ENCODE assay signal across 2 cellular contexts in genomic region chr14:52789118-52789517, GRCh38.
TF ChIP-seq lines count a peak whose summit lies in the region.

No MANE protein-coding gene starts in this region.

TF ChIP-seq in HEK293, 187 proteins besides CTCF, POLR2A, EP300 and RAD21:
- TF ChIP-seq ZBTB1 (tag by site-specific recombination; IDR thresholded peaks at IDR 0.05), result no peak
- TF ChIP-seq ZNF335 (tag by site-specific recombination; conservative IDR thresholded peaks at IDR 0.05), result peak; percentile 22
- no peak for TF ChIP-seq ZSCAN18 (tag by site-specific recombination; IDR thresholded peaks at IDR 0.05)
- 0 out of 2 replicates have a peak, but pooled peaks have one; percentile 15 for TF ChIP-seq ZBTB20 (tag by site-specific recombination; IDR thresholded peaks at IDR 0.05)

TF ChIP-seq in HepG2, 621 proteins besides CTCF, POLR2A, EP300 and RAD21:
- TF ChIP-seq ZC3H4 (CRISPR knock-in tag; IDR thresholded peaks at IDR 0.05; ENCODE audit: borderline replicate concordance) (no peak), CCAR2 (optimal IDR thresholded peaks at IDR 0.05; ENCODE audit: low read depth, low read length) (no peak), TRAFD1 (CRISPR knock-in tag; IDR thresholded peaks at IDR 0.05; ENCODE audit: borderline replicate concordance) (no peak), ZNF652 (CRISPR knock-in tag; IDR thresholded peaks at IDR 0.05; ENCODE audit: borderline replicate concordance, low read depth) (peak; percentile 80)
